Comparison of ENCODE assay signal across 10 cellular contexts in the genomic region with DNA sequence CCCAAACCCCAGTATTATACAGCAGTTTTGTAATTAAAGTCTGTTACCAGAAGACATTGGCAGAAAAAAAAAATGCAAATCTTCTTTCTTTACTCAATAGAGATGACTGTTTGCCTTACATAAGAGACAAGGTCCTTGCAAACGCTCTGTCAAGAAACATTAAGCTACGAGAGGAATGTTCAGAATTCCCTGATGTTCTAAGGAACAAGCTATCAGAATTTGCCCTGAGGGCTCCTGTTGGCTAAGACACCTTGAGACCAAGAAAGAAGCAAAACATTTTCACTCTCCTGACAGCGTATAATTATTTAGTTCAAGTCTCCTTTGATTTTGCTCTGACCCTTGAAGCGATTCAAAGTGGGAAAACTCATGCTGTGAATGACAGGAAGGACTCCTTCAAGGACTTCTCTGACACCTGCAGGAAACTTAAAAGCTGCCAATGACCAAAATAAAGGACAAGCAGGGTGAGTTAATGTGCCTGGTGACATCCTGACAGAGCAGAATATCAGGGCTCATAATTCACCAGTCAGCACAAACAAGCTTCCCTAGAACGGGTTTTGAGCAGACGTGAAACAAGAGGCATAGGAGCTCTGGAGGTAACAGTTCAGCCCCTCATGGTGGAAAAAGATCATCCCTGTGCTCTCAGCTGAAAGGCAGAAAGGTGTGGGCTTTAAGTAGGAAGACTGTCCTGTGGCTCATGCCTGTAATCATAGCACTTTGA. TPM values are rescaled to one million over a fixed set of nuclear protein-coding genes. Genes with fewer than 3 reads are reported as not detected.
DNase-seq lines count a peak whose midpoint lies in the region; ATAC-seq and TF ChIP-seq lines count a peak whose summit lies in the region.
"Had no signal": no experiment of that assay in that cellular context is flagged by ENCODE, and none has a peak within 500 bp of the region (broad histone marks: within the 10 kb centered on the region; RNA-seq: fewer than 3 reads in every experiment).

No MANE protein-coding gene starts in this region.

- H3K36me3 ChIP-seq in cardiac muscle cell (no peaks in the 10 kb centered on the region), adipocyte (ENCODE audit: control insufficient read depth, insufficient read depth, low read length, severe bottlenecking) (no peaks in the 10 kb centered on the region), lung (ENCODE audit: control insufficient read depth in 2 of 2, insufficient read depth in 2 of 2, low read length in 2 of 2) (no peaks in the 10 kb centered on the region), upper lobe of left lung (peaks cover 0 to 4% (median 0%) of the 10 kb centered on the region in 4 donors)

- intact Hi-C loops in cardiac septum (cut with DNase I): no loop called here

- WGBS in lung, 2 donors: 12% methylated on average over 6 of the region's 6 CpGs
- WGBS in upper lobe of left lung, 2 donors: 15 to 22% methylated on average over 6 of the region's 6 CpGs

- ATAC-seq in lung (ENCODE audit: insufficient read depth, low FRiP score): no peak
- no peak for ATAC-seq in upper lobe of left lung (ENCODE audit: low FRiP score in 2 of 2)
- ATAC-seq in GM21825 (IDR thresholded peaks at IDR 0.05; ENCODE audit: unreplicated experiment): no peak
- no peak for ATAC-seq in GM18502 (IDR thresholded peaks at IDR 0.05; ENCODE audit: poor library complexity, unreplicated experiment)

- no peaks in the 10 kb centered on the region for H3K9me3 ChIP-seq in cardiac muscle cell (ENCODE audit: low read depth)
- no peaks in the 10 kb centered on the region for H3K9me3 ChIP-seq in adipocyte (ENCODE audit: control insufficient read depth, low read length)
- no peaks in the 10 kb centered on the region for H3K9me3 ChIP-seq in lung (ENCODE audit: control insufficient read depth in 2 of 2, insufficient read depth in 1 of 2, low read length in 1 of 2)
- no peaks in the 10 kb centered on the region for H3K9me3 ChIP-seq in upper lobe of left lung

- H3K4me3 ChIP-seq in cardiac muscle cell (peak overlapping the region; percentile 1), adipocyte (ENCODE audit: low read length) (peak overlapping the region; percentile 54), lung (no peak overlapping the region), upper lobe of left lung (no peak overlapping the region)

- peaks cover 32% of the 10 kb centered on the region for H3K4me1 ChIP-seq in cardiac muscle cell (ENCODE audit: low read depth)
- peaks cover 40% of the 10 kb centered on the region for H3K4me1 ChIP-seq in adipocyte (ENCODE audit: control insufficient read depth, insufficient read depth, low read length)
- H3K4me1 ChIP-seq in lung (ENCODE audit: control insufficient read depth in 2 of 2, insufficient read depth in 2 of 2, low read length in 2 of 2): peaks cover 18 to 34% of the 10 kb centered on the region in 2 donors
- peaks cover 63 to 76% (median 71%) of the 10 kb centered on the region in 4 donors for H3K4me1 ChIP-seq in upper lobe of left lung

- peak in 1 of 4 donors; percentile 8 for TF ChIP-seq POLR2A in upper lobe of left lung (IDR thresholded peaks at IDR 0.05)

- peak overlapping the region; percentile 96 for H3K27ac ChIP-seq in cardiac muscle cell
- peak overlapping the region; percentile 71 to 81 for H3K27ac ChIP-seq in lung (ENCODE audit: low read depth in 1 of 2, low read length in 1 of 2)
- H3K27ac ChIP-seq in upper lobe of left lung: peak overlapping the region; percentile 79 to 96 (median 86)

- H3K9ac ChIP-seq in adipocyte (ENCODE audit: low read length): peak overlapping the region; percentile 1

- no peak for TF ChIP-seq EP300 in upper lobe of left lung (IDR thresholded peaks at IDR 0.05)

- DNase-seq in cardiac muscle cell (ENCODE audit: low read depth in 1 of 2, low spot score in 1 of 2) (no peak), cardiac septum (ENCODE audit: low spot score) (no peak), adipocyte (ENCODE audit: low read depth) (peak; percentile 65), lung (ENCODE audit: low spot score) (no peak), upper lobe of left lung (no peak), ureter (ENCODE audit: low spot score) (no peak)
- DNase-seq: DMS 273 treated with DMSO at 0.1 percent for 48 hours, SHP77 treated with DMSO at 0.1 percent for 48 hours had no signal

- TF ChIP-seq CTCF in cardiac muscle cell (IDR thresholded peaks at IDR 0.05; ENCODE audit: low read depth, low read length): no peak
- no peak for TF ChIP-seq CTCF in lung (IDR thresholded peaks at IDR 0.05; ENCODE audit: control extremely low read depth, extremely low read depth)
- TF ChIP-seq CTCF in upper lobe of left lung (IDR thresholded peaks at IDR 0.05): no peak

- no peaks in the 10 kb centered on the region for H3K27me3 ChIP-seq in cardiac muscle cell
- no peaks in the 10 kb centered on the region for H3K27me3 ChIP-seq in adipocyte (replicated peaks; ENCODE audit: control insufficient read depth, insufficient read depth, low read length)
- H3K27me3 ChIP-seq in lung (ENCODE audit: control insufficient read depth, insufficient read depth): no peaks in the 10 kb centered on the region
- H3K27me3 ChIP-seq in upper lobe of left lung: no peaks in the 10 kb centered on the region

RNA-seq across cellular contexts. Expression of gene SCAMP2, which starts 2.5 kb away (rescaled TPM):
- total RNA-seq in cardiac muscle cell: 52.3 and 55.1 TPM in 2 replicates
- 89.0 and 115 TPM in 2 replicates for polyA plus RNA-seq in cardiac muscle cell
- total RNA-seq in cardiac septum: 33.3 TPM
- total RNA-seq in lung: 100 to 1,000 TPM in 1 of 2 donors, 10 to 100 TPM in 1; 51.2 to 122 TPM
- 100 to 1,000 TPM in 1 of 2 donors, 10 to 100 TPM in 1; 62.7 to 103 TPM for polyA plus RNA-seq in lung
- 100 to 1,000 TPM in 5 of 6 donors, 10 to 100 TPM in 1; 82.8 to 155 (median 130) TPM for total RNA-seq in upper lobe of left lung
- total RNA-seq in ureter: 96.3 TPM

RNA-seq across cellular contexts. Expression of gene MPI, which starts 19.2 kb away (rescaled TPM):
- total RNA-seq in cardiac muscle cell: 170 and 285 TPM in 2 replicates
- polyA plus RNA-seq in cardiac muscle cell: 106 and 173 TPM in 2 replicates
- 44.5 TPM for total RNA-seq in cardiac septum
- 10 to 100 TPM; 28.5 to 42.4 TPM for total RNA-seq in lung
- 10 to 100 TPM; 13.7 to 31.7 TPM for polyA plus RNA-seq in lung
- 10 to 100 TPM; 21.0 to 40.6 (median 30.2) TPM for total RNA-seq in upper lobe of left lung
- 50.8 TPM for total RNA-seq in ureter

RNA-seq across cellular contexts. Expression of gene ULK3, which starts 27.7 kb away (rescaled TPM):
- total RNA-seq in cardiac muscle cell: 39.5 and 52.4 TPM in 2 replicates
- 40.0 and 54.6 TPM in 2 replicates for polyA plus RNA-seq in cardiac muscle cell
- 25.6 TPM for total RNA-seq in cardiac septum
- 10 to 100 TPM; 20.6 to 46.8 TPM for total RNA-seq in lung
- 10 to 100 TPM; 30.6 to 54.5 TPM for polyA plus RNA-seq in lung
- total RNA-seq in upper lobe of left lung: 100 to 1,000 TPM in 1 of 6 donors, 10 to 100 TPM in 5; 40.6 to 158 (median 65.0) TPM
- total RNA-seq in ureter: 54.8 TPM

RNA-seq across cellular contexts. Expression of gene FAM219B, which starts 36.0 kb away (rescaled TPM):
- total RNA-seq in cardiac muscle cell (109 and 168 TPM in 2 replicates), cardiac septum (62.5 TPM), lung (10 to 100 TPM; 49.7 to 88.4 TPM), upper lobe of left lung (100 to 1,000 TPM in 1 of 6 donors, 10 to 100 TPM in 5; 49.3 to 122 (median 71.5) TPM), ureter (171 TPM)
- polyA plus RNA-seq in cardiac muscle cell (107 and 157 TPM in 2 replicates), lung (10 to 100 TPM; 32.4 to 35.3 TPM)

RNA-seq across cellular contexts. Expression of gene CPLX3, which starts 44.2 kb away (rescaled TPM):
- total RNA-seq in cardiac muscle cell (not detected in 2 replicates), cardiac septum (0.67 TPM), lung (not detected), upper lobe of left lung (not detected), ureter (not detected)
- polyA plus RNA-seq in cardiac muscle cell (not detected in 2 replicates), lung (under 1 TPM; 0.10 to 0.13 TPM)

Comparison
In these comparisons a context has a peak if more than half of its experiments do, and no peak if none do; other contexts are left out.
1. H3K4me3 ChIP-seq: peak in cardiac muscle cell (single experiment) and adipocyte (single experiment); none in lung (single experiment) and upper lobe of left lung (0 of 4).
2. Peak in every context shown above with its lines, with median percentiles within 50 percentile points of each other: H3K27ac ChIP-seq.